ENCODE assay signal across 11 cellular contexts in genomic region chr5:120446068-120446492, GRCh38. TPM values are rescaled to one million over a fixed set of nuclear protein-coding genes. Genes with fewer than 3 reads are reported as not detected.
DNase-seq lines count a peak whose midpoint lies in the region; FAIRE-seq and TF ChIP-seq lines count a peak whose summit lies in the region.
"Had no signal": no experiment of that assay in that cellular context is flagged by ENCODE, and none has a peak within 500 bp of the region (broad histone marks: within the 10 kb centered on the region; RNA-seq: fewer than 3 reads in every experiment).

No MANE protein-coding gene starts in this region.

- WGBS in tibial nerve, 2 donors, result 23 to 25% methylated on average over 2 of the region's 2 CpGs

- DNase-seq in AG10803 (ENCODE audit: low read depth) (peak; percentile 91), M059J (ENCODE audit: low read depth) (peak; percentile 89), endothelial cell of umbilical vein (ENCODE audit: low read depth, low spot score) (peak; percentile 96), mesothelial cell of epicardium (ENCODE audit: low spot score in 2 of 2, unreplicated experiment in 2 of 2) (no peak), tibial nerve (ENCODE audit: low spot score in 2 of 2) (no peak), RCC 7860 (ENCODE audit: low spot score) (no peak), NCI-H146 treated with DMSO at 0.1 percent for 48 hours (lab: John Stamatoyannopoulos, UW; ENCODE audit: unreplicated experiment) (no peak), foreskin melanocyte (no peak)
- DNase-seq: activated CD4-positive, alpha-beta T cell treated with anti-CD3 and anti-CD28 coated beads, Interleukin-2, amount 10 ng/mL, durations not matched to agents 24 days and 14 days; NCI-H510A had no signal

- H3K27me3 Mint-ChIP-seq in mesothelial cell of epicardium (ENCODE audit: low read depth), result no peaks in the 10 kb centered on the region
- H3K27me3 Mint-ChIP-seq: activated CD4-positive, alpha-beta T cell treated with anti-CD3 and anti-CD28 coated beads, Interleukin-2, amount 10 ng/mL, durations not matched to agents 24 days and 14 days had no signal

- H3K9me3 ChIP-seq in endothelial cell of umbilical vein (replicated peaks; ENCODE audit: control insufficient read depth, insufficient read depth, low read length), result no peaks in the 10 kb centered on the region
- no peaks in the 10 kb centered on the region for H3K9me3 ChIP-seq in tibial nerve

- H3K4me1 ChIP-seq in endothelial cell of umbilical vein (ENCODE audit: control insufficient read depth, extremely low read depth, insufficient read depth, low read length) (peaks cover 29% of the 10 kb centered on the region), tibial nerve (no peaks in the 10 kb centered on the region)

- FAIRE-seq in endothelial cell of umbilical vein (lab: Jason Lieb, UNC) (peak; percentile 77), RCC 7860 (lab: Jason Lieb, UNC) (no peak)

- POLR2A ChIA-PET in endothelial cell of umbilical vein (lab: Charles Lee), result interaction anchor here (0.6 to 0.9 kb wide), 3 partner anchors 58 to 810 kb away, joined by 3 to 6 read pairs (median 6); no protein-coding TSS in a partner anchor

- H3K27me3 ChIP-seq in endothelial cell of umbilical vein (ENCODE audit: control insufficient read depth in 2 of 2, insufficient read depth in 2 of 2, low read length in 2 of 2), result no peaks in the 10 kb centered on the region
- no peaks in the 10 kb centered on the region for H3K27me3 ChIP-seq in tibial nerve

- peak overlapping the region; percentile 70 for H3K4me2 ChIP-seq in endothelial cell of umbilical vein (ENCODE audit: insufficient read depth, low read length)

- H3K36me3 ChIP-seq in endothelial cell of umbilical vein (ENCODE audit: control insufficient read depth in 2 of 2, extremely low read depth in 1 of 2, insufficient read depth in 2 of 2, low read length in 2 of 2) (no peaks in the 10 kb centered on the region), tibial nerve (no peaks in the 10 kb centered on the region)

- H3K9me3 Mint-ChIP-seq in mesothelial cell of epicardium, result no peaks in the 10 kb centered on the region
- H3K9me3 Mint-ChIP-seq: activated CD4-positive, alpha-beta T cell treated with anti-CD3 and anti-CD28 coated beads, Interleukin-2, amount 10 ng/mL, durations not matched to agents 24 days and 14 days; activated naive CD4-positive, alpha-beta T cell treated with anti-CD3 and anti-CD28 coated beads, Interleukin-2, amount 50 U/mL, for 24 hours had no signal

- H3K4me1 Mint-ChIP-seq in mesothelial cell of epicardium, result peaks cover 21% of the 10 kb centered on the region
- H3K4me1 Mint-ChIP-seq: activated CD4-positive, alpha-beta T cell treated with anti-CD3 and anti-CD28 coated beads, Interleukin-2, amount 10 ng/mL, durations not matched to agents 24 days and 14 days; activated naive CD4-positive, alpha-beta T cell treated with anti-CD3 and anti-CD28 coated beads, Interleukin-2, amount 50 U/mL, for 24 hours had no signal

- no peaks in the 10 kb centered on the region for H3K36me3 Mint-ChIP-seq in mesothelial cell of epicardium
- H3K36me3 Mint-ChIP-seq: activated naive CD4-positive, alpha-beta T cell treated with anti-CD3 and anti-CD28 coated beads, Interleukin-2, amount 50 U/mL, for 24 hours had no signal

- H3K79me2 ChIP-seq in endothelial cell of umbilical vein (ENCODE audit: control insufficient read depth, insufficient read depth, low read length), result no peaks in the 10 kb centered on the region

- CTCF ChIA-PET in endothelial cell of umbilical vein (lab: Charles Lee), result interaction anchor here (1.0 to 3.1 kb wide), 10 partner anchors 8 to 1656 kb away, joined by 3 to 23 read pairs (median 6); no protein-coding TSS in a partner anchor

- no peak for TF ChIP-seq EP300 in tibial nerve (IDR thresholded peaks at IDR 0.05)

- H3K4me3 Mint-ChIP-seq in mesothelial cell of epicardium, result no peak overlapping the region
- H3K4me3 Mint-ChIP-seq: activated CD4-positive, alpha-beta T cell treated with anti-CD3 and anti-CD28 coated beads, Interleukin-2, amount 10 ng/mL, durations not matched to agents 24 days and 14 days; activated naive CD4-positive, alpha-beta T cell treated with anti-CD3 and anti-CD28 coated beads, Interleukin-2, amount 50 U/mL, for 24 hours had no signal

- no peaks in the 10 kb centered on the region for H4K20me1 ChIP-seq in endothelial cell of umbilical vein (replicated peaks; ENCODE audit: control insufficient read depth, extremely low read depth, insufficient read depth, low read length)

- H3K4me3 ChIP-seq in AG10803 (ENCODE audit: low read length), result no peak overlapping the region
- H3K4me3 ChIP-seq in endothelial cell of umbilical vein (replicated peaks in 1 of 3; ENCODE audit: insufficient read depth in 1 of 3, low read depth in 1 of 3, low read length in 3 of 3), result no peak overlapping the region
- H3K4me3 ChIP-seq in tibial nerve, result no peak overlapping the region

- H3K27ac ChIP-seq in endothelial cell of umbilical vein (ENCODE audit: insufficient read depth, low read depth, low read length), result peak overlapping the region; percentile 86
- H3K27ac ChIP-seq in tibial nerve, result no peak overlapping the region

- TF ChIP-seq POLR2A in endothelial cell of umbilical vein (IDR thresholded peaks at IDR 0.05; ENCODE audit: low read depth, low read length) (no peak), tibial nerve (IDR thresholded peaks at IDR 0.05) (no peak)

- dilution Hi-C loops in endothelial cell of umbilical vein (cut with MboI; ENCODE audit: extremely low pct_ligation_motif_present, low sequenced_read_pairs), result no loop called here

- TF ChIP-seq CTCF in AG10803 (conservative IDR thresholded peaks at IDR 0.05; ENCODE audit: low read length) (no peak), endothelial cell of umbilical vein (IDR thresholded peaks at IDR 0.05; ENCODE audit: extremely low read depth in 1 of 2, insufficient read depth in 1 of 2, low read depth in 1 of 2, low read length in 2 of 2) (no peak), mesothelial cell of epicardium (IDR thresholded peaks at IDR 0.05; ENCODE audit: unreplicated experiment) (no peak), tibial nerve (IDR thresholded peaks at IDR 0.05) (no peak)

- H2AFZ ChIP-seq in endothelial cell of umbilical vein (ENCODE audit: low read depth, low read length), result no peak overlapping the region

- BruUV-seq in endothelial cell of umbilical vein (replicated peaks; lab: Mats Ljungman, UMichigan), result no TSS peak

- no peaks in the 10 kb centered on the region for H3K9me1 ChIP-seq in endothelial cell of umbilical vein (replicated peaks; ENCODE audit: control insufficient read depth, extremely low read depth, insufficient read depth, low read length)

- H3K27ac Mint-ChIP-seq in mesothelial cell of epicardium, result peak overlapping the region; percentile 57
- H3K27ac Mint-ChIP-seq: activated CD4-positive, alpha-beta T cell treated with anti-CD3 and anti-CD28 coated beads, Interleukin-2, amount 10 ng/mL, durations not matched to agents 24 days and 14 days; activated naive CD4-positive, alpha-beta T cell treated with anti-CD3 and anti-CD28 coated beads, Interleukin-2, amount 50 U/mL, for 24 hours had no signal

- intact Hi-C loops in endothelial cell of umbilical vein (cut with micrococcal nuclease), result loop anchor here (1.0 to 5.0 kb wide), 7 partner anchors 33 to 1459 kb away; partner anchors contain the start of gene DTWD2

- peak overlapping the region; percentile 60 for H3K9ac ChIP-seq in endothelial cell of umbilical vein (replicated peaks; ENCODE audit: extremely low read depth, insufficient read depth, low read length)

TF ChIP-seq in endothelial cell of umbilical vein, 7 proteins besides CTCF, POLR2A, EP300 and RAD21:
- TF ChIP-seq MAX (IDR thresholded peaks at IDR 0.05; ENCODE audit: insufficient read depth, insufficient read length) (no peak), EZH2 (IDR thresholded peaks at IDR 0.05; ENCODE audit: borderline replicate concordance, low read depth, low read length, severe bottlenecking) (no peak), MYC (IDR thresholded peaks at IDR 0.05; ENCODE audit: low read depth, low read length) (no peak), JUN (IDR thresholded peaks at IDR 0.05; ENCODE audit: borderline replicate concordance, insufficient read depth, insufficient read length, low read depth) (peak; percentile 78), POLR2AphosphoS5 (IDR thresholded peaks at IDR 0.05; ENCODE audit: insufficient read depth, low read depth, low read length) (peak; percentile 75), GATA2 (IDR thresholded peaks at IDR 0.05; ENCODE audit: insufficient read depth, insufficient read length, low read depth, low read length) (peak; percentile 98), FOS (IDR thresholded peaks at IDR 0.05; ENCODE audit: borderline replicate concordance, insufficient read depth, low read length) (peak; percentile 90)

RNA-seq across cellular contexts. Expression of gene PRR16, which starts 18.0 kb away (rescaled TPM):
- 16.5 and 20.8 TPM in 2 replicates for total RNA-seq in M059J (2014; rRNA removed; shearing (Covaris generic))
- 0.91 and 2.3 TPM in 2 replicates for total RNA-seq in endothelial cell of umbilical vein
- 0.88 and 1.2 TPM in 2 replicates for polyA plus RNA-seq in endothelial cell of umbilical vein
- polyA plus RNA-seq in endothelial cell of umbilical vein (2011; cell fraction: cytosol; rRNA removed), result 2.3 and 2.5 TPM in 2 replicates
- 1.6 and 1.9 TPM in 2 replicates for polyA plus RNA-seq in endothelial cell of umbilical vein (2011; cell fraction: nucleus; rRNA removed)
- 7.9 and 9.9 TPM in 2 replicates for polyA plus RNA-seq in endothelial cell of umbilical vein (2012)
- 1.1 and 1.2 TPM in 2 replicates for polyA minus RNA-seq in endothelial cell of umbilical vein
- not detected for polyA minus RNA-seq in endothelial cell of umbilical vein (2011; cell fraction: cytosol; rRNA and poly(A)+ RNA removed)
- 1.8 and 2.4 TPM in 2 replicates for polyA minus RNA-seq in endothelial cell of umbilical vein (2011; cell fraction: nucleus; rRNA and poly(A)+ RNA removed)
- 1.9 to 2.7 TPM (median 2.1 TPM) in 3 replicates for total RNA-seq in mesothelial cell of epicardium
- total RNA-seq in tibial nerve, result 1 to 10 TPM in 3 of 4 donors, not detected in 1; 2.1 to 5.1 (median 2.5) TPM
- total RNA-seq: activated CD4-positive, alpha-beta T cell treated with anti-CD3 and anti-CD28 coated beads, Interleukin-2, amount 10 ng/mL, durations not matched to agents 24 days and 14 days had no signal

Comparison
In these comparisons a context has a peak if more than half of its experiments do, and no peak if none do; other contexts are left out.
1. DNase-seq: peak in AG10803 (single experiment), M059J (single experiment) and endothelial cell of umbilical vein (single experiment); none in mesothelial cell of epicardium (0 of 2), tibial nerve (0 of 2), RCC 7860 (single experiment), NCI-H146 treated with DMSO at 0.1 percent for 48 hours (single experiment) and foreskin melanocyte (single experiment).